25 cellular contexts compared by ENCODE assay signal in genomic region chr1:61672376-61672775, GRCh38.
"Had no signal": no experiment of that assay in that cellular context is flagged by ENCODE, and none has a peak within 500 bp of the region (broad histone marks: within the 10 kb centered on the region; RNA-seq: fewer than 3 reads in every experiment).

No MANE protein-coding gene starts in this region.

- H3K36me3 ChIP-seq: neural progenitor cell, ovary, sigmoid colon, thoracic aorta, thyroid gland, upper lobe of left lung, vagina had no signal

- H3K9ac ChIP-seq: neural progenitor cell, parathyroid adenoma had no signal

- H2AFZ ChIP-seq: neural progenitor cell, parathyroid adenoma had no signal

- H3K27ac ChIP-seq: neural progenitor cell, ovary, parathyroid adenoma, psoas muscle, right lobe of liver, sigmoid colon, stomach, thoracic aorta, thyroid gland, tibial nerve, upper lobe of left lung, vagina had no signal

- H3K4me1 ChIP-seq: neural progenitor cell, parathyroid adenoma, psoas muscle, right lobe of liver, sigmoid colon, stomach, thyroid gland, tibial nerve, vagina had no signal

- H3K4me3 ChIP-seq: neural progenitor cell, ovary, psoas muscle, right lobe of liver, sigmoid colon, stomach, thoracic aorta, thyroid gland, tibial nerve, upper lobe of left lung, vagina had no signal

- H3K9me3 ChIP-seq: ovary, psoas muscle, right lobe of liver, sigmoid colon, stomach, thoracic aorta, thyroid gland, tibial nerve, upper lobe of left lung, vagina had no signal

- H3K79me2 ChIP-seq: parathyroid adenoma had no signal

- H3K27me3 ChIP-seq: neural progenitor cell, ovary, right lobe of liver, sigmoid colon, stomach, thyroid gland, tibial nerve, upper lobe of left lung, vagina had no signal

- DNase-seq: occipital lobe; ovary; posterior cingulate gyrus; psoas muscle; right cardiac atrium; right lobe of liver; sigmoid colon; small intestine; stimulated activated CD4-positive, alpha-beta T cell treated with anti-CD3 and anti-CD28 coated beads, Interleukin-15, amount 100 ng/mL, for 24 hours; stimulated activated CD4-positive, alpha-beta T cell treated with anti-CD3 and anti-CD28 coated beads, Interleukin-2, amount 100 ng/mL, for 24 hours; stimulated activated CD4-positive, alpha-beta T cell treated with anti-CD3 and anti-CD28 coated beads, Interleukin-2, amount 100 ng/mL, for 48 hours; stimulated activated CD4-positive, alpha-beta T cell treated with anti-CD3 and anti-CD28 coated beads, Interleukin-4, amount 100 ng/mL, for 24 hours; stimulated activated naive B cell treated with anti-CD40 and anti-IgM and Interleukin-4, amounts not matched to agents 10 μg/mL and 1 μg/mL and 100 μg/mL, for 72 hours; stimulated activated naive CD4-positive, alpha-beta T cell treated with Interleukin-2 at 50 U/mL for 16 hours; stomach; thyroid gland; trophoblast cell; upper lobe of left lung had no signal

- H3K4me2 ChIP-seq: neural progenitor cell had no signal

- ATAC-seq: psoas muscle; right cardiac atrium; right lobe of liver; stimulated activated effector memory CD8-positive, alpha-beta T cell treated with anti-CD3 and anti-CD28 coated beads, Interleukin-12 subunit alpha, Interleukin-12 subunit beta, amount 100 ng/mL, for 72 hours; stimulated activated naive B cell treated with anti-CD40 and anti-IgM and Interleukin-4, amounts not matched to agents 10 μg/mL and 1 μg/mL and 100 μg/mL, for 72 hours had no signal

- FAIRE-seq: small intestine, urothelium cell line had no signal
